ENCODE assay signal across 8 cellular contexts in the genomic region with DNA sequence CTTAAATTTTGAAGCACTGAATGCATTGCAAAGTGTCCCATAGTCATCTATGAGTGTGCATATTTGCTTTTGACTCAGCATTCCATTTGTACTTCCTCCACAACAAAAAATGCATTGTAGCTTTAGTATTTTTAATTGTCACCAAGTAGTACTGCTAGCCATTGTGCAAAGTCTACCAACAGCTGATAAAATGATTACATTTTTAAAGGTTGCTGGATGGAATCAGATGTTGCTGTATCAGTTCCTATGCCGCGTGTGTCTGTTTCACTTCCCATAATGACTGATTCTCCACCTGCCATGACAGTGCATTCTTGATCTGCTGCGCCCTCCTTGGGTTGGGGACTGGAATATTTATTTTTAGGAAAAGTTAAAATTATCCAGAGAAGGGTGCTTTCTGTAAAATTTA. TPM values are rescaled to one million over a fixed set of nuclear protein-coding genes. Genes with fewer than 3 reads are reported as not detected.
DNase-seq lines count a peak whose midpoint lies in the region; ATAC-seq, FAIRE-seq and TF ChIP-seq lines count a peak whose summit lies in the region.

No MANE protein-coding gene starts in this region.

- H3K23ac ChIP-seq in neuronal stem cell (ENCODE audit: low read depth, low read length, poor library complexity), result no peak overlapping the region

- DNase-seq in EH (ENCODE audit: low read depth), result peak; percentile 72
- DNase-seq in bronchial epithelial cell (ENCODE audit: low read depth), result peak; percentile 18
- DNase-seq in neuronal stem cell (ENCODE audit: low spot score), result no peak
- DNase-seq in NCI-H748 treated with DMSO at 0.1 percent for 48 hours (lab: John Stamatoyannopoulos, UW), result no peak
- no peak for DNase-seq in sigmoid colon
- DNase-seq in WERI-Rb-1, result no peak

- no peak overlapping the region for H3K4me2 ChIP-seq in neuronal stem cell (ENCODE audit: insufficient read depth, low read length, poor library complexity, severe bottlenecking)

- FAIRE-seq in bronchial epithelial cell (lab: Jason Lieb, UNC), result no peak

- H3K36me3 ChIP-seq in bronchial epithelial cell (ENCODE audit: control insufficient read depth, insufficient read depth, low read length) (no peaks in the 10 kb centered on the region), neuronal stem cell (replicated peaks in 1 of 2; ENCODE audit: control insufficient read depth in 2 of 2, insufficient read depth in 2 of 2, low read length in 2 of 2) (no peaks in the 10 kb centered on the region), sigmoid colon (no peaks in the 10 kb centered on the region), WERI-Rb-1 (no peaks in the 10 kb centered on the region)

- no peaks in the 10 kb centered on the region for H3K79me1 ChIP-seq in neuronal stem cell (ENCODE audit: low read depth, low read length)

- ATAC-seq in GM19467 (IDR thresholded peaks at IDR 0.05; ENCODE audit: unreplicated experiment) (peak; percentile 69), HG03342 (IDR thresholded peaks at IDR 0.05; ENCODE audit: unreplicated experiment) (peak; percentile 82)

- no peak overlapping the region for H2AFZ ChIP-seq in neuronal stem cell (ENCODE audit: low read length)

- no peak overlapping the region for H2BK120ac ChIP-seq in neuronal stem cell (ENCODE audit: low read depth, low read length)

- no peak overlapping the region for H2AK5ac ChIP-seq in neuronal stem cell (ENCODE audit: low read depth, low read length)

- TF ChIP-seq CTCF in bronchial epithelial cell (IDR thresholded peaks at IDR 0.05; ENCODE audit: insufficient read depth, low read length, severe bottlenecking) (no peak), sigmoid colon (IDR thresholded peaks at IDR 0.05) (no peak), WERI-Rb-1 (IDR thresholded peaks at IDR 0.05; ENCODE audit: low read depth, low read length) (no peak)

- intact Hi-C loops in sigmoid colon (cut with DNase I), result no loop called here

- TF ChIP-seq EP300 in sigmoid colon (IDR thresholded peaks at IDR 0.05), result no peak

- no peak for TF ChIP-seq POLR2A in sigmoid colon (IDR thresholded peaks at IDR 0.05)

- no peak overlapping the region for H2BK12ac ChIP-seq in neuronal stem cell (ENCODE audit: low read length)

- H3K14ac ChIP-seq in neuronal stem cell (ENCODE audit: low read length), result no peak overlapping the region

- H3K27ac ChIP-seq in neuronal stem cell (replicated peaks; ENCODE audit: low read length), result no peak overlapping the region
- H3K27ac ChIP-seq in sigmoid colon, result no peak overlapping the region
- H3K27ac ChIP-seq in WERI-Rb-1, result no peak overlapping the region

- no peak overlapping the region for H2BK5ac ChIP-seq in neuronal stem cell (ENCODE audit: low read length)

- no peaks in the 10 kb centered on the region for H3K27me3 ChIP-seq in bronchial epithelial cell (ENCODE audit: control insufficient read depth, insufficient read depth, low read length)
- no peaks in the 10 kb centered on the region for H3K27me3 ChIP-seq in neuronal stem cell (ENCODE audit: control insufficient read depth in 3 of 3, insufficient read depth in 3 of 3, low read depth in 1 of 3, low read length in 3 of 3)
- H3K27me3 ChIP-seq in sigmoid colon, result no peaks in the 10 kb centered on the region
- H3K27me3 ChIP-seq in WERI-Rb-1 (ENCODE audit: insufficient read depth, low read depth, severe bottlenecking), result no peaks in the 10 kb centered on the region

- H3K9ac ChIP-seq in neuronal stem cell (ENCODE audit: low read depth, low read length, poor library complexity), result no peak overlapping the region

- H3K18ac ChIP-seq in neuronal stem cell (ENCODE audit: low read length), result no peak overlapping the region

- peaks cover 0 to 4% of the 10 kb centered on the region in 2 donors for H3K9me3 ChIP-seq in neuronal stem cell (replicated peaks in 1 of 2; ENCODE audit: control insufficient read depth in 2 of 2, insufficient read depth in 1 of 2, low read depth in 1 of 2, low read length in 2 of 2)
- no peaks in the 10 kb centered on the region for H3K9me3 ChIP-seq in sigmoid colon
- no peaks in the 10 kb centered on the region for H3K9me3 ChIP-seq in WERI-Rb-1 (ENCODE audit: severe bottlenecking)

- no peak overlapping the region for H3K4ac ChIP-seq in neuronal stem cell (ENCODE audit: low read length)

- no peak overlapping the region for H2BK15ac ChIP-seq in neuronal stem cell (ENCODE audit: low read length)

- no CpG with 5 or more reads among the region's 3 CpGs for WGBS in neuronal stem cell (ENCODE audit: extremely low coverage in 2 of 2, insufficient read length in 2 of 2, insufficient replicate concordance in 1 of 2), 2 donors
- 53 to 85% methylated on average over 3 of the region's 3 CpGs for WGBS in sigmoid colon, 2 donors

- H4K8ac ChIP-seq in neuronal stem cell (ENCODE audit: low read depth, low read length), result no peak overlapping the region

- H3K4me1 ChIP-seq in neuronal stem cell (ENCODE audit: control insufficient read depth in 2 of 2, insufficient read depth in 1 of 2, low read depth in 1 of 2, low read length in 2 of 2), result peaks cover 0 to 5% of the 10 kb centered on the region in 2 donors
- H3K4me1 ChIP-seq in sigmoid colon, result peaks cover 0 to 10% (median 5%) of the 10 kb centered on the region in 4 donors

- H3K4me3 ChIP-seq in bronchial epithelial cell (ENCODE audit: low read depth, low read length) (no peak overlapping the region), neuronal stem cell (ENCODE audit: low read length in 2 of 2) (no peak overlapping the region), sigmoid colon (no peak overlapping the region), WERI-Rb-1 (ENCODE audit: low read depth, low read length) (no peak overlapping the region)

- H4K91ac ChIP-seq in neuronal stem cell (ENCODE audit: low read depth, low read length, poor library complexity), result no peak overlapping the region

RNA-seq across cellular contexts. Expression of a gene that starts 41.2 kb away (rescaled TPM):
- total RNA-seq in bronchial epithelial cell (3.9 and 4.9 TPM in 2 replicates), sigmoid colon (1 to 10 TPM; 2.0 to 4.2 (median 2.5) TPM)
- 3.3 TPM for polyA plus RNA-seq in neuronal stem cell (2013, experiment 1 of 2)
- 3.3 TPM for polyA plus RNA-seq in neuronal stem cell (2013, experiment 2 of 2)
- 1 to 10 TPM; 1.2 to 2.5 (median 2.3) TPM for polyA plus RNA-seq in sigmoid colon

RNA-seq across cellular contexts. Expression of a gene that starts 42.3 kb away (rescaled TPM):
- total RNA-seq in bronchial epithelial cell, result 5.3 and 7.6 TPM in 2 replicates
- polyA plus RNA-seq in neuronal stem cell (2013, experiment 1 of 2), result 31.2 TPM
- 31.1 TPM for polyA plus RNA-seq in neuronal stem cell (2013, experiment 2 of 2)
- total RNA-seq in sigmoid colon, result 10 to 100 TPM; 19.1 to 26.0 (median 22.2) TPM
- 10 to 100 TPM; 16.2 to 29.8 (median 19.1) TPM for polyA plus RNA-seq in sigmoid colon

Comparison
In these comparisons a context has a peak if more than half of its experiments do, and no peak if none do; other contexts are left out.
1. DNase-seq: peak in EH (single experiment) and bronchial epithelial cell (single experiment); none in neuronal stem cell (single experiment), NCI-H748 treated with DMSO at 0.1 percent for 48 hours (single experiment), sigmoid colon (single experiment) and WERI-Rb-1 (single experiment).